In genomic region chr2:128792476-128793054, GRCh38 we compare ENCODE assay signal across 19 cellular contexts.
"Had no signal": no experiment of that assay in that cellular context is flagged by ENCODE, and none has a peak within 500 bp of the region (broad histone marks: within the 10 kb centered on the region; RNA-seq: fewer than 3 reads in every experiment).

No MANE protein-coding gene starts in this region.

- H3K36me3 Mint-ChIP-seq: activated naive CD4-positive, alpha-beta T cell treated with anti-CD3 and anti-CD28 coated beads, Interleukin-2, amount 10 ng/mL, durations not matched to agents 7 days and 5 days; mesothelial cell of epicardium; natural killer cell treated with Interleukin-12 subunit alpha and Interleukin-12 subunit beta and Interleukin-15 and Interleukin-18, amount 100 ng/mL, for 72 hours had no signal

- H3K36me3 ChIP-seq: lower lobe of right lung, neutrophil, pancreas, right atrium auricular region, tibial artery had no signal

- H3K4me1 Mint-ChIP-seq: activated naive CD4-positive, alpha-beta T cell treated with anti-CD3 and anti-CD28 coated beads, Interleukin-2, amount 10 ng/mL, durations not matched to agents 7 days and 5 days had no signal

- H3K4me3 Mint-ChIP-seq: activated naive CD4-positive, alpha-beta T cell treated with anti-CD3 and anti-CD28 coated beads, Interleukin-2, amount 10 ng/mL, durations not matched to agents 7 days and 5 days; mesothelial cell of epicardium; natural killer cell treated with Interleukin-12 subunit alpha and Interleukin-12 subunit beta and Interleukin-15 and Interleukin-18, amount 100 ng/mL, for 72 hours; stimulated activated naive CD8-positive, alpha-beta T cell treated with anti-CD3 and anti-CD28 coated beads, Interleukin-15, Interleukin-2, amounts not matched to agents 100 ng/mL and 50 ng/mL, for 24 hours had no signal

- H3K27ac ChIP-seq: lower lobe of right lung, neutrophil, pancreas, psoas muscle, right atrium auricular region, tibial artery had no signal

- H3K27me3 Mint-ChIP-seq: activated naive CD4-positive, alpha-beta T cell treated with anti-CD3 and anti-CD28 coated beads, Interleukin-2, amount 10 ng/mL, durations not matched to agents 7 days and 5 days; stimulated activated naive CD8-positive, alpha-beta T cell treated with anti-CD3 and anti-CD28 coated beads, Interleukin-15, Interleukin-2, amounts not matched to agents 100 ng/mL and 50 ng/mL, for 24 hours had no signal

- DNase-seq: activated effector memory CD4-positive, alpha-beta T cell treated with anti-CD3 and anti-CD28 coated beads, Interleukin-2, amount 50 U/mL, for 16 hours; activated naive CD4-positive, alpha-beta T cell treated with anti-CD3 and anti-CD28 coated beads, Interleukin-2, amount 10 ng/mL, durations not matched to agents 7 days and 5 days; effector CD4-positive, alpha-beta T cell; erythroblast; foreskin fibroblast; kidney; lower lobe of right lung; psoas muscle; stimulated activated CD4-positive, alpha-beta T cell treated with anti-CD3 and anti-CD28 coated beads, Interleukin-12 subunit alpha, Interleukin-12 subunit beta, amount 100 ng/mL, for 4 hours; stimulated activated CD4-positive, alpha-beta T cell treated with anti-CD3 and anti-CD28 coated beads, Interleukin-1b, Interleukin-23, amount 100 ng/mL, for 48 hours; substantia nigra; T-helper 9 cell had no signal

- ATAC-seq: pancreas, psoas muscle had no signal

- H3K9me3 Mint-ChIP-seq: mesothelial cell of epicardium had no signal

- H3K27ac Mint-ChIP-seq: activated naive CD4-positive, alpha-beta T cell treated with anti-CD3 and anti-CD28 coated beads, Interleukin-2, amount 10 ng/mL, durations not matched to agents 7 days and 5 days; mesothelial cell of epicardium; natural killer cell treated with Interleukin-12 subunit alpha and Interleukin-12 subunit beta and Interleukin-15 and Interleukin-18, amount 100 ng/mL, for 72 hours; stimulated activated naive CD8-positive, alpha-beta T cell treated with anti-CD3 and anti-CD28 coated beads, Interleukin-15, Interleukin-2, amounts not matched to agents 100 ng/mL and 50 ng/mL, for 24 hours had no signal

- H3K27me3 ChIP-seq: neutrophil, pancreas, right atrium auricular region had no signal

- FAIRE-seq: kidney, pancreas had no signal

- H3K4me3 ChIP-seq: lower lobe of right lung, pancreas, psoas muscle, right atrium auricular region, tibial artery had no signal

- H3K9me3 ChIP-seq: lower lobe of right lung, neutrophil, pancreas, psoas muscle, right atrium auricular region, tibial artery had no signal

- H3K4me1 ChIP-seq: lower lobe of right lung, pancreas, psoas muscle, tibial artery had no signal
